8 cellular contexts compared by ENCODE assay signal in genomic region chr1:28370220-28371010, GRCh38. TPM values are rescaled to one million over a fixed set of nuclear protein-coding genes. Genes with fewer than 3 reads are reported as not detected.
A peak's percentile ranks its signal among the peaks of the same experiment; 100 is the strongest.
DNase-seq lines count a peak whose midpoint lies in the region; ATAC-seq and TF ChIP-seq lines count a peak whose summit lies in the region.

No MANE protein-coding gene starts in this region.

- H3K9ac ChIP-seq in Karpas-422 (ENCODE audit: low read length) (peak overlapping the region; percentile 99), mucosa of stomach (ENCODE audit: low read length) (peak overlapping the region; percentile 85)

- peak overlapping the region; percentile 71; the same call in 1 of the 2 replicates for H2AFZ ChIP-seq in Karpas-422 (ENCODE audit: low read length)

- peaks cover 52% of the 10 kb centered on the region for H3K79me2 ChIP-seq in Karpas-422 (ENCODE audit: low read length)

- H3K27ac ChIP-seq in Karpas-422 (ENCODE audit: low read length) (peak overlapping the region; percentile 85), esophagus (ENCODE audit: low read depth in 2 of 2, low read length in 1 of 2) (peak overlapping the region; percentile 93 to 98), upper lobe of right lung (peak overlapping the region; percentile 94)

- H3K36me3 ChIP-seq in Karpas-422 (ENCODE audit: insufficient read depth, low read length) (no peaks in the 10 kb centered on the region), esophagus (ENCODE audit: control insufficient read depth in 2 of 2, insufficient read depth in 2 of 2, low read length in 1 of 2) (no peaks in the 10 kb centered on the region), mucosa of stomach (ENCODE audit: control insufficient read depth, insufficient read depth, low read length) (no peaks in the 10 kb centered on the region), upper lobe of right lung (no peaks in the 10 kb centered on the region)

- peak overlapping the region; percentile 75 for H3K4me2 ChIP-seq in Karpas-422 (ENCODE audit: low read depth, low read length, poor library complexity, severe bottlenecking)

- no peaks in the 10 kb centered on the region for H3K27me3 ChIP-seq in Karpas-422 (ENCODE audit: low read length)
- no peaks in the 10 kb centered on the region for H3K27me3 ChIP-seq in esophagus (ENCODE audit: control insufficient read depth in 1 of 2, insufficient read depth in 2 of 2, low read length in 2 of 2)
- H3K27me3 ChIP-seq in mucosa of stomach (ENCODE audit: control insufficient read depth, insufficient read depth, low read length), result no peaks in the 10 kb centered on the region
- H3K27me3 ChIP-seq in upper lobe of right lung, result no peaks in the 10 kb centered on the region

- intact Hi-C loops in upper lobe of right lung (cut with DNase I), result no loop called here

- no peaks in the 10 kb centered on the region for H3K9me3 ChIP-seq in Karpas-422 (ENCODE audit: low read length)
- no peaks in the 10 kb centered on the region for H3K9me3 ChIP-seq in esophagus (ENCODE audit: control insufficient read depth in 2 of 2, insufficient read depth in 1 of 2, low read depth in 1 of 2, low read length in 1 of 2)
- no peaks in the 10 kb centered on the region for H3K9me3 ChIP-seq in mucosa of stomach (ENCODE audit: control insufficient read depth, low read length)
- H3K9me3 ChIP-seq in upper lobe of right lung, result no peaks in the 10 kb centered on the region

- H3K9me2 ChIP-seq in Karpas-422 (replicated peaks; ENCODE audit: insufficient read depth, low read length), result no peaks in the 10 kb centered on the region

- peak; percentile 11 for ATAC-seq in GM19043 (IDR thresholded peaks at IDR 0.05; ENCODE audit: low read depth, unreplicated experiment)
- peak; percentile 5 for ATAC-seq in upper lobe of right lung

- peaks cover 34% of the 10 kb centered on the region for H3K4me1 ChIP-seq in Karpas-422 (ENCODE audit: low read length)
- H3K4me1 ChIP-seq in esophagus (ENCODE audit: control insufficient read depth in 2 of 2, insufficient read depth in 2 of 2, low read length in 1 of 2), result no peaks in the 10 kb centered on the region
- peaks cover 34% of the 10 kb centered on the region for H3K4me1 ChIP-seq in mucosa of stomach (ENCODE audit: control insufficient read depth, insufficient read depth, low read length)
- H3K4me1 ChIP-seq in upper lobe of right lung, result peaks cover 10% of the 10 kb centered on the region

- DNase-seq in CD1c-positive myeloid dendritic cell (ENCODE audit: extremely low spot score), result peak; percentile 30
- peak; percentile 81 for DNase-seq in Karpas-422
- peak; percentile 49 for DNase-seq in activated CD4-positive, alpha-beta T cell treated with anti-CD3 and anti-CD28 coated beads for 48 hours
- DNase-seq in upper lobe of right lung, result no peak
- DNase-seq in NCI-H446 treated with DMSO at 0.1 percent for 48 hours (lab: John Stamatoyannopoulos, UW), result no peak

- no peak for TF ChIP-seq CTCF in upper lobe of right lung (IDR thresholded peaks at IDR 0.05)

- no peaks in the 10 kb centered on the region for H4K20me1 ChIP-seq in Karpas-422 (ENCODE audit: insufficient read depth, low read depth, low read length)

- WGBS in esophagus, 2 donors, result 29% methylated on average over 32 of the region's 32 CpGs

- peak overlapping the region; percentile 86 for H3K4me3 ChIP-seq in Karpas-422 (ENCODE audit: low read length)
- peak overlapping the region; percentile 80 to 99 for H3K4me3 ChIP-seq in esophagus (ENCODE audit: low read depth in 1 of 2, low read length in 2 of 2)
- H3K4me3 ChIP-seq in mucosa of stomach (ENCODE audit: low read length), result peak overlapping the region; percentile 48
- H3K4me3 ChIP-seq in upper lobe of right lung, result peak overlapping the region; percentile 92

RNA-seq across cellular contexts. Expression of gene PHACTR4, which starts 0.9 kb away (rescaled TPM):
- total RNA-seq in Karpas-422 (2014; rRNA removed; shearing (Covaris generic); ENCODE audit: low replicate concordance), result 8.5 and 10.0 TPM in 2 replicates
- 10 to 100 TPM; 32.2 to 52.2 TPM for polyA plus RNA-seq in esophagus
- 43.2 TPM for total RNA-seq in upper lobe of right lung

RNA-seq across cellular contexts. Expression of gene MED18, which starts 41.6 kb away (rescaled TPM):
- total RNA-seq in Karpas-422 (2014; rRNA removed; shearing (Covaris generic); ENCODE audit: low replicate concordance), result 27.6 and 29.4 TPM in 2 replicates
- polyA plus RNA-seq in esophagus, result 10 to 100 TPM; 15.1 to 36.6 TPM
- 14.0 TPM for total RNA-seq in upper lobe of right lung

Comparison
In these comparisons a context has a peak if more than half of its experiments do, and no peak if none do; other contexts are left out.
1. DNase-seq: peak in CD1c-positive myeloid dendritic cell (single experiment), Karpas-422 (single experiment) and activated CD4-positive, alpha-beta T cell treated with anti-CD3 and anti-CD28 coated beads for 48 hours (single experiment); none in upper lobe of right lung (single experiment) and NCI-H446 treated with DMSO at 0.1 percent for 48 hours (single experiment).
2. Peak in every context shown above with its lines, with median percentiles within 50 percentile points of each other: H3K27ac ChIP-seq and H3K4me3 ChIP-seq.